In the genomic region with DNA sequence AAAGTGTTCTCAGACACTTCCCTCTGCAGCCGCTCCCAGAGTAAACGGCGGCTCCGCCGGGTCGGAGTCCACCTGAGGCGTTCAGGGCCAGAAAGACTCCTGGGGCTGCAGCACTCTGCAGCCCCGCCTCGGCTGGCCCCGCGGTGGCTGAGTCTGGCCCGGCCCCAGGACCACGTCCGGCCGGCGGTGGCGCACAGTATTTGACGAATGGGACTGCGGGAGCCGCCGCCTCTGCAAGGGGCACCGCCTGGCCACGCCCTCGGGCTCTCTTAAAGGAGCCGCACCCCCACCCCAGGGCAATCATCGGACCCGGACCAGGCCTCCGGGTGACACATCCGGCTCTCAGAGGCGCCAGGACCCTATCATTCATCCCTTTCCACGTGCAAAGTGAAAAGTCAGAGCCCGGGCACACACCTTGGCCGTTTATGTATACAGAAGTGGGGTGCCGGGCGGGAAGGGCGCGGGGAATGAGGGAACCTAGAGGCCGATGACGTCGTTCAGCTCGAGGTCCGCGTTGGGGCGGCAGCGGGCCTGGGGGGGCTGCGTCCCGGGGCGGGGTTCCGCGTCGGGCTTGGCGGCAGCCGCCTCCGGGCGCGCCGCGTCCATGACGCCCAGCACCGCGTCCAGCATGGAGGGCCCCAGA, we compare ENCODE assay signal across 8 cellular contexts. TPM values are rescaled to one million over a fixed set of nuclear protein-coding genes. Genes with fewer than 3 reads are reported as not detected.
A peak's percentile ranks its signal among the peaks of the same experiment; 100 is the strongest.
DNase-seq lines count a peak whose midpoint lies in the region; ATAC-seq and TF ChIP-seq lines count a peak whose summit lies in the region.

No MANE protein-coding gene starts in this region.

- peak overlapping the region; percentile 36 to 99 (median 95) for H3K27ac Mint-ChIP-seq in CD4-positive, alpha-beta memory T cell

- POLR2A ChIA-PET in CD4-positive, alpha-beta memory T cell (lab: Charles Lee; ENCODE audit: partially characterized antibody) = interaction anchor here (1.0 to 9.3 kb wide), 2 partner anchors 9 to 16 kb away, joined by 3 to 142 read pairs; a partner anchor contains a TSS

- CTCF ChIA-PET in CD4-positive, alpha-beta memory T cell (lab: Charles Lee; ENCODE audit: partially characterized antibody) = no interaction called here

- peak overlapping the region; percentile 84 to 92 (median 89) for H3K4me3 Mint-ChIP-seq in CD4-positive, alpha-beta memory T cell

- H3K36me3 ChIP-seq in CD4-positive, alpha-beta memory T cell (ENCODE audit: insufficient read depth, low read length) = peaks cover 17% of the 10 kb centered on the region

- peaks cover 10 to 30% (median 19%) of the 10 kb centered on the region in 4 donors for H3K4me1 Mint-ChIP-seq in CD4-positive, alpha-beta memory T cell

- H3K4me1 ChIP-seq in CD4-positive, alpha-beta memory T cell (ENCODE audit: insufficient read depth, low read length) = peaks cover 24% of the 10 kb centered on the region

- H3K27me3 Mint-ChIP-seq in CD4-positive, alpha-beta memory T cell = peaks cover 7 to 9% of the 10 kb centered on the region in 2 donors

- peaks cover 0 to 5% (median 0%) of the 10 kb centered on the region in 8 donors for H3K9me3 Mint-ChIP-seq in CD4-positive, alpha-beta memory T cell

- no peaks in the 10 kb centered on the region for H3K9me3 ChIP-seq in CD4-positive, alpha-beta memory T cell (ENCODE audit: control insufficient read depth in 1 of 2, low read length in 2 of 2)

- no peak for TF ChIP-seq CTCF in epithelial cell of esophagus (IDR thresholded peaks at IDR 0.05; ENCODE audit: insufficient read depth, low read depth, low read length, missing control alignments)

- peak; percentile 55 for ATAC-seq in HG03432 (IDR thresholded peaks at IDR 0.05; ENCODE audit: unreplicated experiment)

- H3K4me3 ChIP-seq in CD4-positive, alpha-beta memory T cell (ENCODE audit: low read length in 2 of 2) = peak overlapping the region; percentile 65 to 85
- peak overlapping the region; percentile 81 for H3K4me3 ChIP-seq in epithelial cell of esophagus (ENCODE audit: low read length)

- intact Hi-C loops in CD4-positive, alpha-beta memory T cell (cut with micrococcal nuclease) = loop anchor here (5.0 kb wide), 1 partner anchor 597 kb away; a partner anchor contains a TSS

- DNase-seq in CD4-positive, alpha-beta memory T cell = peak; percentile 50 to 67 (median 61)
- DNase-seq in GM19240 (ENCODE audit: insufficient read length, low spot score) (peak; percentile 86), NOMO-1 treated with DMSO at 0.1 percent for 48 hours (lab: John Stamatoyannopoulos, UW; ENCODE audit: unreplicated experiment) (peak; percentile 93), activated T-cell treated with anti-CD3 and anti-CD28 coated beads for 1 hour (ENCODE audit: low read depth) (peak; percentile 49), epithelial cell of esophagus (ENCODE audit: low read depth) (peak; percentile 86), middle frontal gyrus (ENCODE audit: extremely low spot score, low spot score) (peak; percentile 49)
- DNase-seq in stimulated activated CD8-positive, alpha-beta memory T cell treated with anti-CD3 and anti-CD28 coated beads, Interleukin-4, amount 100 ng/mL, for 1 hour (ENCODE audit: low read depth in 2 of 2, low spot score in 1 of 2) = peak; percentile 33 to 51

- peaks cover 2 to 20% of the 10 kb centered on the region in 2 donors for H3K36me3 Mint-ChIP-seq in CD4-positive, alpha-beta memory T cell

- no peaks in the 10 kb centered on the region for H3K27me3 ChIP-seq in CD4-positive, alpha-beta memory T cell (ENCODE audit: insufficient read depth, low read length)

- H3K27ac ChIP-seq in CD4-positive, alpha-beta memory T cell (ENCODE audit: low read depth, low read length) = peak overlapping the region; percentile 81

RNA-seq across cellular contexts. Expression of a gene that starts 1.2 kb away (rescaled TPM):
- total RNA-seq in CD4-positive, alpha-beta memory T cell = 1 to 10 TPM; 7.2 to 7.3 TPM
- under 1 TPM in 1 of 2 donors, not detected in 1; 0.59 TPM for polyA plus RNA-seq in CD4-positive, alpha-beta memory T cell

RNA-seq across cellular contexts. Expression of a gene that starts 8.4 kb away (rescaled TPM):
- total RNA-seq in CD4-positive, alpha-beta memory T cell = not detected
- not detected for polyA plus RNA-seq in CD4-positive, alpha-beta memory T cell

RNA-seq across cellular contexts. Expression of a gene that starts 15.7 kb away (rescaled TPM):
- 100 to 1,000 TPM; 535 to 565 TPM for total RNA-seq in CD4-positive, alpha-beta memory T cell
- polyA plus RNA-seq in CD4-positive, alpha-beta memory T cell = 10 to 100 TPM in 1 of 2 donors, 1 to 10 TPM in 1; 3.1 to 11.3 TPM

RNA-seq across cellular contexts. Expression of a gene that starts 37.9 kb away (rescaled TPM):
- under 1 TPM; 0.81 to 0.97 TPM for total RNA-seq in CD4-positive, alpha-beta memory T cell
- 10 to 100 TPM; 15.9 to 27.9 TPM for polyA plus RNA-seq in CD4-positive, alpha-beta memory T cell

RNA-seq across cellular contexts. Expression of a gene that starts 49.5 kb away (rescaled TPM):
- total RNA-seq in CD4-positive, alpha-beta memory T cell = not detected
- polyA plus RNA-seq in CD4-positive, alpha-beta memory T cell = under 1 TPM in 1 of 2 donors, not detected in 1; 0.29 TPM

Comparison
In these comparisons a context has a peak if more than half of its experiments do, and no peak if none do; other contexts are left out.
1. Peak in every context shown above with its lines: DNase-seq, ATAC-seq, H3K4me3 ChIP-seq and H3K27ac ChIP-seq.
2. DNase-seq: peak in every context shown above with its lines; median percentile 93 in NOMO-1 treated with DMSO at 0.1 percent for 48 hours; 86 in GM19240; 86 in epithelial cell of esophagus; 61 in CD4-positive, alpha-beta memory T cell; 49 in activated T-cell treated with anti-CD3 and anti-CD28 coated beads for 1 hour; 49 in middle frontal gyrus; 42 in stimulated activated CD8-positive, alpha-beta memory T cell treated with anti-CD3 and anti-CD28 coated beads, Interleukin-4, amount 100 ng/mL, for 1 hour.